In genomic region chr1:156664949-156665411, GRCh38 we compare ENCODE assay signal across 11 cellular contexts. TPM values are rescaled to one million over a fixed set of nuclear protein-coding genes. Genes with fewer than 3 reads are reported as not detected.
A peak's percentile ranks its signal among the peaks of the same experiment; 100 is the strongest.
DNase-seq lines count a peak whose midpoint lies in the region; ATAC-seq and TF ChIP-seq lines count a peak whose summit lies in the region.
"Had no signal": no experiment of that assay in that cellular context is flagged by ENCODE, and none has a peak within 500 bp of the region (broad histone marks: within the 10 kb centered on the region; RNA-seq: fewer than 3 reads in every experiment).

No MANE protein-coding gene starts in this region.

- H3K9me3 ChIP-seq in right cardiac atrium (ENCODE audit: control insufficient read depth, low read length) (no peaks in the 10 kb centered on the region), spleen (no peaks in the 10 kb centered on the region)

- H3K4me1 ChIP-seq in right cardiac atrium (ENCODE audit: control insufficient read depth, insufficient read depth, low read length) = peaks cover 71% of the 10 kb centered on the region
- H3K4me1 ChIP-seq in spleen = peaks cover 57 to 100% (median 89%) of the 10 kb centered on the region in 6 donors

- no peak overlapping the region for H3K27ac Mint-ChIP-seq in MCF 10A (ENCODE audit: low read depth, unreplicated experiment)
- H3K27ac Mint-ChIP-seq: activated naive CD8-positive, alpha-beta T cell had no signal

- H3K4me1 Mint-ChIP-seq in MCF 10A (ENCODE audit: insufficient read depth, unreplicated experiment) = peaks cover 35% of the 10 kb centered on the region

- in situ Hi-C loops in GM13976 (cut with MboI; ENCODE audit: low sequenced_read_pairs, unreplicated experiment) = no loop called here

- intact Hi-C loops in right cardiac atrium (cut with DNase I) (no loop called here), spleen (cut with DNase I; ENCODE audit: low total_unique reads) (no loop called here), MCF 10A (cut with micrococcal nuclease) (no loop called here), sciatic nerve (cut with DNase I) (no loop called here)

- no peak overlapping the region for H3K4me3 Mint-ChIP-seq in MCF 10A (ENCODE audit: unreplicated experiment)
- H3K4me3 Mint-ChIP-seq: activated naive CD8-positive, alpha-beta T cell had no signal

- H3K36me3 Mint-ChIP-seq in MCF 10A (ENCODE audit: insufficient read depth, unreplicated experiment) = peaks cover 3% of the 10 kb centered on the region
- H3K36me3 Mint-ChIP-seq: activated naive CD8-positive, alpha-beta T cell had no signal

- TF ChIP-seq POLR2A in spleen (IDR thresholded peaks at IDR 0.05) = no peak

- H3K27ac ChIP-seq in right cardiac atrium (ENCODE audit: low read length) (peak overlapping the region; percentile 95), spleen (peak overlapping the region; percentile 53 to 87 (median 79))

- H3K4me3 ChIP-seq in right cardiac atrium (ENCODE audit: low read length) (no peak overlapping the region), spleen (peak overlapping the region in 1 of 8 donors; percentile 12)

- ATAC-seq in right cardiac atrium (peak; percentile 52 to 65), HG03025 (IDR thresholded peaks at IDR 0.05; ENCODE audit: low FRiP score, unreplicated experiment) (no peak), sciatic nerve (no peak)

- H3K9me3 Mint-ChIP-seq in MCF 10A (ENCODE audit: unreplicated experiment) = no peaks in the 10 kb centered on the region

- DNase-seq in GM13976 (ENCODE audit: low spot score) (peak; percentile 84), RPMI7951 (ENCODE audit: low read depth) (peak; percentile 71), right cardiac atrium (peak; percentile 76 to 89 (median 86)), spleen (no peak), MCF 10A (ENCODE audit: unreplicated experiment) (no peak), NCI-H526 (lab: John Stamatoyannopoulos, UW) (no peak), sciatic nerve (ENCODE audit: low spot score) (no peak)
- DNase-seq: NCI-H446 treated with DMSO at 0.1 percent for 48 hours had no signal

- H3K36me3 ChIP-seq in spleen = no peaks in the 10 kb centered on the region

- H3K27me3 ChIP-seq in right cardiac atrium (ENCODE audit: control insufficient read depth, insufficient read depth) (no peaks in the 10 kb centered on the region), spleen (replicated peaks in 1 of 7) (no peaks in the 10 kb centered on the region)

- 9% methylated on average over 12 of the region's 12 CpGs for WGBS in right cardiac atrium
- WGBS in spleen, 5 donors = 16 to 20% (median 18%) methylated on average over 8 to 12 of the region's 12 CpGs

- POLR2A ChIA-PET in MCF 10A (lab: Yijun Ruan, JAX) = no interaction called here

- BruUV-seq in MCF 10A (replicated peaks; lab: Mats Ljungman, UMichigan) = no TSS peak

- CTCF ChIA-PET in MCF 10A (lab: Yijun Ruan, JAX) = interaction anchor here (0.6 to 13.0 kb wide), 6 partner anchors 16 to 306 kb away, joined by 3 to 552 read pairs (median 7); partner anchors contain the start of genes HAPLN2 and NES

- TF ChIP-seq CTCF in GM13976 (IDR thresholded peaks at IDR 0.05; ENCODE audit: borderline replicate concordance, control extremely low read depth, extremely low read depth, insufficient read depth, missing control alignments) (no peak), spleen (IDR thresholded peaks at IDR 0.05 in 8 of 11, conservative IDR thresholded peaks at IDR 0.05 in 3 of 11) (no peak), MCF 10A (IDR thresholded peaks at IDR 0.05; ENCODE audit: unreplicated experiment) (no peak)

- no peaks in the 10 kb centered on the region for H3K27me3 Mint-ChIP-seq in MCF 10A (ENCODE audit: insufficient read depth, unreplicated experiment)
- H3K27me3 Mint-ChIP-seq: activated naive CD8-positive, alpha-beta T cell had no signal

RNA-seq across cellular contexts. Expression of gene NES, which starts 12.2 kb away (rescaled TPM):
- 24.2 and 39.1 TPM in 2 replicates for total RNA-seq in RPMI7951 (2014; rRNA removed; shearing (Covaris generic))
- 100 to 1,000 TPM; 146 to 282 (median 170) TPM for total RNA-seq in right cardiac atrium
- polyA plus RNA-seq in right cardiac atrium = 257 TPM
- 100 to 1,000 TPM in 2 of 7 donors, 10 to 100 TPM in 5; 36.0 to 146 (median 58.3) TPM for total RNA-seq in spleen
- polyA plus RNA-seq in spleen = 10 to 100 TPM in 1 of 3 donors, 1 to 10 TPM in 2; 4.3 to 39.5 (median 6.7) TPM
- total RNA-seq in MCF 10A (2022) = not detected in 2 replicates
- total RNA-seq in sciatic nerve = 126 TPM

RNA-seq across cellular contexts. Expression of gene BCAN, which starts 23.1 kb away (rescaled TPM):
- total RNA-seq in RPMI7951 (2014; rRNA removed; shearing (Covaris generic)) = 0.12 TPM in 1 of 2 replicates, not detected in the other
- total RNA-seq in right cardiac atrium = under 1 TPM in 2 of 4 donors, not detected in 2; 0.23 to 0.29 TPM
- polyA plus RNA-seq in right cardiac atrium = 0.20 TPM
- not detected for total RNA-seq in spleen
- under 1 TPM in 2 of 3 donors, not detected in 1; 0.10 to 0.11 TPM for polyA plus RNA-seq in spleen
- total RNA-seq in MCF 10A (2022) = 0.37 TPM in 1 of 2 replicates, not detected in the other
- total RNA-seq in sciatic nerve = 0.27 TPM
- polyA plus RNA-seq: neural cell had no signal

RNA-seq across cellular contexts. Expression of gene CRABP2, which starts 40.4 kb away (rescaled TPM):
- 66.6 and 81.6 TPM in 2 replicates for total RNA-seq in RPMI7951 (2014; rRNA removed; shearing (Covaris generic))
- total RNA-seq in right cardiac atrium (1 to 10 TPM in 1 of 4 donors, under 1 TPM in 3; 0.71 to 1.6 (median 0.75) TPM), spleen (10 to 100 TPM in 1 of 7 donors, 1 to 10 TPM in 6; 1.2 to 13.1 (median 3.8) TPM), MCF 10A (2022) (0.98 and 1.9 TPM in 2 replicates), sciatic nerve (40.0 TPM)
- polyA plus RNA-seq in right cardiac atrium (1.3 TPM), spleen (1 to 10 TPM; 1.2 to 5.3 (median 1.8) TPM)

RNA-seq across cellular contexts. Expression of gene HAPLN2, which starts 45.8 kb away (rescaled TPM):
- not detected in 2 replicates for total RNA-seq in RPMI7951 (2014; rRNA removed; shearing (Covaris generic))
- 1 to 10 TPM in 2 of 4 donors, under 1 TPM in 2; 0.53 to 1.2 (median 1.1) TPM for total RNA-seq in right cardiac atrium
- polyA plus RNA-seq in right cardiac atrium = 2.0 TPM
- total RNA-seq in spleen = 1 to 10 TPM in 1 of 7 donors, under 1 TPM in 2, not detected in 4; 0.20 to 1.1 (median 0.46) TPM
- polyA plus RNA-seq in spleen = under 1 TPM; 0.22 to 0.80 (median 0.27) TPM
- total RNA-seq in MCF 10A (2022) = not detected in 2 replicates
- total RNA-seq in sciatic nerve = 5.5 TPM

Comparison
In these comparisons a context has a peak if more than half of its experiments do, and no peak if none do; other contexts are left out.
1. DNase-seq: peak in GM13976 (single experiment), RPMI7951 (single experiment) and right cardiac atrium (3 of 3); none in spleen (single experiment), MCF 10A (single experiment), NCI-H526 (0 of 2) and sciatic nerve (single experiment).
2. ATAC-seq: peak in right cardiac atrium (2 of 2); none in HG03025 (single experiment) and sciatic nerve (single experiment).
3. RNA of gene NES, which starts 12.2 kb away (total RNA-seq): 146 to 282 TPM in right cardiac atrium, 126 TPM in sciatic nerve (single experiment), 36.0 to 146 TPM in spleen and 24.2 to 39.1 TPM in RPMI7951; not detected in MCF 10A; every median in the first group is over 10 times any median in the second.